In the genomic region with DNA sequence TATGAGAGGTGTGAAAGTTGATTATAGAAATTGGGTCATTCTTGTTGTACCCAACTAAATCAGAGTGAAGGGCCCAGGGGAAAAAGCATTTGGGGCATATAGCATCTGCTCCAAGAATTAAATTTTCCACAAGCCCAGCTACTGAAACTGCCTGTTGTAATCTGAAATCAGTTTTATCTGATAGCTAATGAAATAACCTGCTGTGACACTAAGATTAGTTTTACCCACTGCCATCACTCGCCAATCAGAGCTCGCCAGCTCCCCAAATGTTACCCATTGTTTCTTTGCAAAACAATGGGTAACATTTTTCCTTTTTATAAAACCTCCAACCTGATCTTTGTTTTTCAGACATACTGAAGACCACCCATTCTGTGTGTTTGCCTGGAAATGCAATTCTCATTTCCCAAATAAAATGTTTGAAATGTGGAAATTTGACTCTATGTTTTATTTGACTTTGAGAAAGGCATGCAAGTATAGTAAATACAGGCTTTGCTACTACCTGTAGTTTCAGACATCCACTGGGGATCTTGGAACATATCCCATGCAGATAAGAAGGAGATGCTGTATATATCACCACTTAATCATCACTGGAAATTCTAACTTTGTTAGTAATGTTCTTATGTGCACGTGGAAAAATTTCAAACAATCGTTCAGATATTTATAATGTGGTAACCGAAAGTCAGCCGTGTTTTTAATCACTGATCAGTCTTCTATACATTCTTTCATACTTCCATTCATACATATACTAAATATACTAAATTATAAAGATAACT, we compare ENCODE assay signal across 20 cellular contexts. TPM values are rescaled to one million over a fixed set of nuclear protein-coding genes. Genes with fewer than 3 reads are reported as not detected.
A peak's percentile ranks its signal among the peaks of the same experiment; 100 is the strongest.
DNase-seq lines count a peak whose midpoint lies in the region; ATAC-seq and TF ChIP-seq lines count a peak whose summit lies in the region.
"Had no signal": no experiment of that assay in that cellular context is flagged by ENCODE, and none has a peak within 500 bp of the region (broad histone marks: within the 10 kb centered on the region; RNA-seq: fewer than 3 reads in every experiment).

No MANE protein-coding gene starts in this region.

- H3K36me3 ChIP-seq in ACC112 (ENCODE audit: insufficient read depth, low read length): no peaks in the 10 kb centered on the region
- H3K36me3 ChIP-seq: HAP-1, SJCRH30 had no signal

- no peaks in the 10 kb centered on the region for H3K9me3 Mint-ChIP-seq in WTC11
- H3K9me3 Mint-ChIP-seq: CD8-positive, alpha-beta memory T cell; IgD-negative memory B cell had no signal

- H3K4me1 ChIP-seq in ACC112 (ENCODE audit: control insufficient read depth, insufficient read depth, low read length, unreplicated experiment): peaks cover 8% of the 10 kb centered on the region
- H3K4me1 ChIP-seq: HAP-1 had no signal

- H3K4me1 Mint-ChIP-seq in WTC11: peaks cover 28% of the 10 kb centered on the region

- H3K27me3 ChIP-seq in ACC112 (ENCODE audit: insufficient read depth, low read length): no peaks in the 10 kb centered on the region
- H3K27me3 ChIP-seq: SJCRH30 had no signal

- POLR2A ChIA-PET in WTC11 (lab: Charles Lee): no interaction called here

- H3K4me3 Mint-ChIP-seq in WTC11: no peak overlapping the region
- H3K4me3 Mint-ChIP-seq: CD8-positive, alpha-beta memory T cell; IgD-negative memory B cell had no signal

- CTCF ChIA-PET in WTC11 (lab: Charles Lee): interaction anchor here (0.5 to 0.6 kb wide), 2 partner anchors 364 to 405 kb away, joined by 3 to 4 read pairs; no protein-coding TSS in a partner anchor

- no peak for ATAC-seq in WTC11

- no peaks in the 10 kb centered on the region for H3K27me3 Mint-ChIP-seq in WTC11 (ENCODE audit: low read depth)
- H3K27me3 Mint-ChIP-seq: CD8-positive, alpha-beta memory T cell had no signal

- H3K4me3 ChIP-seq in ACC112 (ENCODE audit: low read depth, low read length): no peak overlapping the region
- H3K4me3 ChIP-seq: HAP-1, SJCRH30 had no signal

- H3K36me3 Mint-ChIP-seq in WTC11: no peaks in the 10 kb centered on the region
- H3K36me3 Mint-ChIP-seq: CD8-positive, alpha-beta memory T cell; IgD-negative memory B cell had no signal

- TF ChIP-seq CTCF in WTC11 (IDR thresholded peaks at IDR 0.05): no peak

- H2AFZ ChIP-seq in ACC112 (ENCODE audit: low read length, unreplicated experiment): peak overlapping the region; percentile 6

- no peaks in the 10 kb centered on the region for H3K79me2 ChIP-seq in ACC112 (ENCODE audit: control insufficient read depth, insufficient read depth, low read length, unreplicated experiment)

- no peak overlapping the region for H3K27ac ChIP-seq in ACC112 (ENCODE audit: low read depth, low read length)
- H3K27ac ChIP-seq: C4-2B, SJCRH30 had no signal

- DNase-seq in HCEC 1CT: peak; percentile 30
- DNase-seq in WTC11 (ENCODE audit: low spot score): no peak
- DNase-seq in iris pigment epithelial cell (ENCODE audit: low read depth): peak; percentile 41
- no peak for DNase-seq in activated naive CD4-positive, alpha-beta T cell (lab: John Stamatoyannopoulos, UW)
- DNase-seq in activated T-cell treated with anti-CD3 and anti-CD28 coated beads, Interleukin-2, amount 50 U/mL, for 1 hour: no peak
- DNase-seq in DMS53 treated with DMSO at 0.1 percent for 48 hours (lab: John Stamatoyannopoulos, UW; ENCODE audit: unreplicated experiment): no peak
- DNase-seq in D341Med (ENCODE audit: low spot score): no peak
- DNase-seq: Calu3; CD8-positive, alpha-beta memory T cell; Karpas-422; MV-4-11; NCI-H1105 treated with DMSO at 0.1 percent for 48 hours; NCI-H2029 treated with DMSO at 0.1 percent for 48 hours; NCI-H345; OCI-M1; SJCRH30 had no signal

- H3K27ac Mint-ChIP-seq in WTC11: peak overlapping the region; percentile 25; the same call in 1 of the 2 replicates
- H3K27ac Mint-ChIP-seq: CD8-positive, alpha-beta memory T cell; IgD-negative memory B cell had no signal

TF ChIP-seq in WTC11, 78 proteins besides CTCF, POLR2A, EP300 and RAD21:
- TF ChIP-seq HMGXB4 (CRISPR knock-in tag; IDR thresholded peaks at IDR 0.05): no peak
- TF ChIP-seq, protein P1, sequence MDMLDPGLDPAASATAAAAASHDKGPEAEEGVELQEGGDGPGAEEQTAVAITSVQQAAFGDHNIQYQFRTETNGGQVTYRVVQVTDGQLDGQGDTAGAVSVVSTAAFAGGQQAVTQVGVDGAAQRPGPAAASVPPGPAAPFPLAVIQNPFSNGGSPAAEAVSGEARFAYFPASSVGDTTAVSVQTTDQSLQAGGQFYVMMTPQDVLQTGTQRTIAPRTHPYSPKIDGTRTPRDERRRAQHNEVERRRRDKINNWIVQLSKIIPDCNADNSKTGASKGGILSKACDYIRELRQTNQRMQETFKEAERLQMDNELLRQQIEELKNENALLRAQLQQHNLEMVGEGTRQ (CRISPR knock-in tag; IDR thresholded peaks at IDR 0.05): no peak
- no peak for TF ChIP-seq FOXJ3 (CRISPR knock-in tag; IDR thresholded peaks at IDR 0.05; ENCODE audit: borderline replicate concordance)
- no peak for TF ChIP-seq ESRRA (CRISPR knock-in tag; IDR thresholded peaks at IDR 0.05; ENCODE audit: borderline replicate concordance)
- no peak for TF ChIP-seq ZBTB21 (CRISPR knock-in tag; IDR thresholded peaks at IDR 0.05; ENCODE audit: borderline replicate concordance)
- no peak for TF ChIP-seq HMGA2 (CRISPR knock-in tag; IDR thresholded peaks at IDR 0.05)
- no peak for TF ChIP-seq TEAD4 (CRISPR knock-in tag; IDR thresholded peaks at IDR 0.05)
- no peak for TF ChIP-seq ZNF423 (CRISPR knock-in tag; IDR thresholded peaks at IDR 0.05)
- no peak for TF ChIP-seq NR2C2 (CRISPR knock-in tag; IDR thresholded peaks at IDR 0.05)
- TF ChIP-seq TP53 (CRISPR knock-in tag; IDR thresholded peaks at IDR 0.05): no peak
- TF ChIP-seq ATF1 (CRISPR knock-in tag; IDR thresholded peaks at IDR 0.05): no peak
- TF ChIP-seq JUN (CRISPR knock-in tag; IDR thresholded peaks at IDR 0.05): no peak
- TF ChIP-seq CREM (CRISPR knock-in tag; IDR thresholded peaks at IDR 0.05): no peak
- TF ChIP-seq FOXK1 (CRISPR knock-in tag; IDR thresholded peaks at IDR 0.05): no peak
- TF ChIP-seq, protein P2, sequence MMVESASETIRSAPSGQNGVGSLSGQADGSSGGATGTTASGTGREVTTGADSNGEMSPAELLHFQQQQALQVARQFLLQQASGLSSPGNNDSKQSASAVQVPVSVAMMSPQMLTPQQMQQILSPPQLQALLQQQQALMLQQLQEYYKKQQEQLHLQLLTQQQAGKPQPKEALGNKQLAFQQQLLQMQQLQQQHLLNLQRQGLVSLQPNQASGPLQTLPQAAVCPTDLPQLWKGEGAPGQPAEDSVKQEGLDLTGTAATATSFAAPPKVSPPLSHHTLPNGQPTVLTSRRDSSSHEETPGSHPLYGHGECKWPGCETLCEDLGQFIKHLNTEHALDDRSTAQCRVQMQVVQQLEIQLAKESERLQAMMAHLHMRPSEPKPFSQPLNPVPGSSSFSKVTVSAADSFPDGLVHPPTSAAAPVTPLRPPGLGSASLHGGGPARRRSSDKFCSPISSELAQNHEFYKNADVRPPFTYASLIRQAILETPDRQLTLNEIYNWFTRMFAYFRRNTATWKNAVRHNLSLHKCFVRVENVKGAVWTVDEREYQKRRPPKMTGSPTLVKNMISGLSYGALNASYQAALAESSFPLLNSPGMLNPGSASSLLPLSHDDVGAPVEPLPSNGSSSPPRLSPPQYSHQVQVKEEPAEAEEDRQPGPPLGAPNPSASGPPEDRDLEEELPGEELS (CRISPR knock-in tag; IDR thresholded peaks at IDR 0.05): no peak

RNA-seq across cellular contexts. Expression of gene AHI1, which starts 6.3 kb away (rescaled TPM):
- total RNA-seq in WTC11 (2021): 18.1 to 18.8 TPM (median 18.4 TPM) in 3 replicates

Comparison
In these comparisons a context has a peak if more than half of its experiments do, and no peak if none do; other contexts are left out.
1. DNase-seq: peak in HCEC 1CT (single experiment) and iris pigment epithelial cell (single experiment); none in WTC11 (single experiment), activated naive CD4-positive, alpha-beta T cell (0 of 4), activated T-cell treated with anti-CD3 and anti-CD28 coated beads, Interleukin-2, amount 50 U/mL, for 1 hour (single experiment), DMS53 treated with DMSO at 0.1 percent for 48 hours (single experiment) and D341Med (single experiment).